18 cellular contexts compared by ENCODE assay signal in the genomic region with DNA sequence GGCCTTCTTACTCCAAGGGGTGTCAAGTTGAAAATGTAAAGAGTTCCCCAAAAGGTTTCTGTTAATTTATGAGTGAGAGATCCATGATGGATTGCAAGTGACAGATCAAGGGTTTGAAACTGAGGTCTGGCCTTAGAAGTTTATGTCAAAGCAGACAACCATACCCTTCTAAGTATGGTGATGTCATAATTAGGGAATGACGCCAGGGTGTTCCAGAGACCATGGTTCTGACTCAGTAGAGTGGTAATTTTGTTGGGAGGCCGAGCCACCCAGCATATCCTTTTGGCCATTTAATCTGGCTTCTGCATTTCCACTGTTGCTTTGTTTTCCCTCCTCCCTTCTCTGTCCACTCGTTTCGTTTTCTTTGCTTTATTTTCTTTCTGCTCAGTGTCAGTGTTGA. TPM values are rescaled to one million over a fixed set of nuclear protein-coding genes. Genes with fewer than 3 reads are reported as not detected.
DNase-seq lines count a peak whose midpoint lies in the region; ATAC-seq and TF ChIP-seq lines count a peak whose summit lies in the region.
"Had no signal": no experiment of that assay in that cellular context is flagged by ENCODE, and none has a peak within 500 bp of the region (broad histone marks: within the 10 kb centered on the region; RNA-seq: fewer than 3 reads in every experiment).

No MANE protein-coding gene starts in this region.

- no peaks in the 10 kb centered on the region for H3K9me3 Mint-ChIP-seq in stimulated activated naive CD8-positive, alpha-beta T cell treated with anti-CD3 and anti-CD28 coated beads, Interleukin-15, Interleukin-2, amounts not matched to agents 100 ng/mL and 50 ng/mL, for 24 hours
- H3K9me3 Mint-ChIP-seq in stimulated activated naive CD8-positive, alpha-beta T cell treated with anti-CD3 and anti-CD28 coated beads, Interleukin-15, amount 100 ng/mL, for 72 hours, result peaks cover 0 to 4% of the 10 kb centered on the region in 2 donors
- H3K9me3 Mint-ChIP-seq in activated T-helper 2 cell treated with anti-CD3 and anti-CD28 coated beads, Interferon-gamma antibody, Interleukin-2, Interleukin-4, amounts not matched to agents 10 μg/mL and 5 μg/mL and 100 μg/mL, durations not matched to agents 14 hours and 24 hours and 36 hours, result no peaks in the 10 kb centered on the region
- H3K9me3 Mint-ChIP-seq in glutamatergic neuron (ENCODE audit: unreplicated experiment) (peaks cover 1% of the 10 kb centered on the region), type B pancreatic cell (no peaks in the 10 kb centered on the region), osteocyte (ENCODE audit: unreplicated experiment) (no peaks in the 10 kb centered on the region)
- H3K9me3 Mint-ChIP-seq: HFFc6, immature natural killer cell had no signal

- no peak for TF ChIP-seq CTCF in glutamatergic neuron (IDR thresholded peaks at IDR 0.05; ENCODE audit: partially characterized antibody, unreplicated experiment)
- no peak for TF ChIP-seq CTCF in type B pancreatic cell (conservative IDR thresholded peaks at IDR 0.05)
- TF ChIP-seq CTCF in transverse colon (IDR thresholded peaks at IDR 0.05), result no peak
- no peak for TF ChIP-seq CTCF in osteocyte (IDR thresholded peaks at IDR 0.05)

- no peak for ATAC-seq in stimulated activated naive CD8-positive, alpha-beta T cell treated with anti-CD3 and anti-CD28 coated beads, Interleukin-15, amount 100 ng/mL, for 72 hours
- ATAC-seq: right cardiac atrium had no signal

- H3K27ac ChIP-seq in transverse colon, result no peak overlapping the region

- peaks cover 7 to 21% (median 9%) of the 10 kb centered on the region in 4 donors for H3K4me1 ChIP-seq in transverse colon

- TF ChIP-seq POLR2A in transverse colon (IDR thresholded peaks at IDR 0.05), result no peak

- 75% methylated on average over 2 to 4 of the region's 4 CpGs for WGBS in transverse colon (ENCODE audit: low coverage in 1 of 2), 2 donors

- peak overlapping the region; percentile 7 for H3K4me3 Mint-ChIP-seq in stimulated activated naive CD8-positive, alpha-beta T cell treated with anti-CD3 and anti-CD28 coated beads, Interleukin-15, Interleukin-2, amounts not matched to agents 100 ng/mL and 50 ng/mL, for 24 hours
- H3K4me3 Mint-ChIP-seq in stimulated activated naive CD8-positive, alpha-beta T cell treated with anti-CD3 and anti-CD28 coated beads, Interleukin-15, amount 100 ng/mL, for 72 hours, result peak overlapping the region in 1 of 2 donors; percentile 8
- H3K4me3 Mint-ChIP-seq in activated T-helper 2 cell treated with anti-CD3 and anti-CD28 coated beads, Interferon-gamma antibody, Interleukin-2, Interleukin-4, amounts not matched to agents 10 μg/mL and 5 μg/mL and 100 μg/mL, durations not matched to agents 14 hours and 24 hours and 36 hours (ENCODE audit: low read depth), result no peak overlapping the region
- peak overlapping the region; percentile 22 for H3K4me3 Mint-ChIP-seq in glutamatergic neuron (ENCODE audit: unreplicated experiment)
- H3K4me3 Mint-ChIP-seq in type B pancreatic cell, result peak overlapping the region; percentile 98
- no peak overlapping the region for H3K4me3 Mint-ChIP-seq in osteocyte (ENCODE audit: unreplicated experiment)
- H3K4me3 Mint-ChIP-seq: HFFc6 had no signal

- peaks cover 0 to 24% (median 12%) of the 10 kb centered on the region in 4 donors for H3K36me3 ChIP-seq in transverse colon

- H3K36me3 Mint-ChIP-seq in stimulated activated naive CD8-positive, alpha-beta T cell treated with anti-CD3 and anti-CD28 coated beads, Interleukin-15, Interleukin-2, amounts not matched to agents 100 ng/mL and 50 ng/mL, for 24 hours (ENCODE audit: low read depth), result peaks cover 39% of the 10 kb centered on the region
- peaks cover 32% of the 10 kb centered on the region for H3K36me3 Mint-ChIP-seq in activated T-helper 2 cell treated with anti-CD3 and anti-CD28 coated beads, Interferon-gamma antibody, Interleukin-2, Interleukin-4, amounts not matched to agents 10 μg/mL and 5 μg/mL and 100 μg/mL, durations not matched to agents 14 hours and 24 hours and 36 hours (ENCODE audit: low read depth)
- H3K36me3 Mint-ChIP-seq in glutamatergic neuron (ENCODE audit: unreplicated experiment) (no peaks in the 10 kb centered on the region), type B pancreatic cell (peaks cover 25% of the 10 kb centered on the region), osteocyte (ENCODE audit: unreplicated experiment) (peaks cover 22% of the 10 kb centered on the region)

- no peaks in the 10 kb centered on the region for H3K9me3 ChIP-seq in transverse colon

- H3K27ac Mint-ChIP-seq in stimulated activated naive CD8-positive, alpha-beta T cell treated with anti-CD3 and anti-CD28 coated beads, Interleukin-15, Interleukin-2, amounts not matched to agents 100 ng/mL and 50 ng/mL, for 24 hours, result peak overlapping the region; percentile 4
- H3K27ac Mint-ChIP-seq in stimulated activated naive CD8-positive, alpha-beta T cell treated with anti-CD3 and anti-CD28 coated beads, Interleukin-15, amount 100 ng/mL, for 72 hours, result no peak overlapping the region
- H3K27ac Mint-ChIP-seq in activated T-helper 2 cell treated with anti-CD3 and anti-CD28 coated beads, Interferon-gamma antibody, Interleukin-2, Interleukin-4, amounts not matched to agents 10 μg/mL and 5 μg/mL and 100 μg/mL, durations not matched to agents 14 hours and 24 hours and 36 hours, result peak overlapping the region; percentile 29
- H3K27ac Mint-ChIP-seq in glutamatergic neuron (ENCODE audit: unreplicated experiment) (peak overlapping the region; percentile 9), type B pancreatic cell (no peak overlapping the region), osteocyte (ENCODE audit: unreplicated experiment) (no peak overlapping the region)
- H3K27ac Mint-ChIP-seq: HFFc6 had no signal

- no peak for TF ChIP-seq EP300 in transverse colon (IDR thresholded peaks at IDR 0.05; ENCODE audit: low read depth)

- in situ Hi-C loops in transverse colon (cut with MboI; ENCODE audit: low pct_ligation_motif_present in 1 of 4, low pct_unique_long_range_greater_than_20kb in 1 of 4, low sequenced_read_pairs in 3 of 4), result no loop called here

- H3K4me1 Mint-ChIP-seq in stimulated activated naive CD8-positive, alpha-beta T cell treated with anti-CD3 and anti-CD28 coated beads, Interleukin-15, Interleukin-2, amounts not matched to agents 100 ng/mL and 50 ng/mL, for 24 hours (ENCODE audit: low read depth), result peaks cover 20% of the 10 kb centered on the region
- peaks cover 34% of the 10 kb centered on the region for H3K4me1 Mint-ChIP-seq in stimulated activated naive CD8-positive, alpha-beta T cell treated with anti-CD3 and anti-CD28 coated beads, Interleukin-15, amount 100 ng/mL, for 72 hours
- H3K4me1 Mint-ChIP-seq in activated T-helper 2 cell treated with anti-CD3 and anti-CD28 coated beads, Interferon-gamma antibody, Interleukin-2, Interleukin-4, amounts not matched to agents 10 μg/mL and 5 μg/mL and 100 μg/mL, durations not matched to agents 14 hours and 24 hours and 36 hours (ENCODE audit: low read depth), result peaks cover 18% of the 10 kb centered on the region
- H3K4me1 Mint-ChIP-seq in glutamatergic neuron (ENCODE audit: low read depth, unreplicated experiment), result peaks cover 4% of the 10 kb centered on the region
- H3K4me1 Mint-ChIP-seq in type B pancreatic cell (ENCODE audit: unreplicated experiment), result peaks cover 17% of the 10 kb centered on the region
- H3K4me1 Mint-ChIP-seq in osteocyte (ENCODE audit: unreplicated experiment), result peaks cover 23% of the 10 kb centered on the region

- DNase-seq in stimulated activated naive CD8-positive, alpha-beta T cell treated with anti-CD3 and anti-CD28 coated beads, Interleukin-15, amount 100 ng/mL, for 72 hours, result no peak
- DNase-seq in activated T-helper 2 cell treated with anti-CD3 and anti-CD28 coated beads, Interferon-gamma antibody, Interleukin-2, Interleukin-4, amounts not matched to agents 10 μg/mL and 5 μg/mL and 100 μg/mL, durations not matched to agents 14 hours and 24 hours and 36 hours (ENCODE audit: low spot score), result no peak
- DNase-seq in glutamatergic neuron, result no peak
- DNase-seq in type B pancreatic cell (ENCODE audit: extremely low spot score, unreplicated experiment), result no peak
- no peak for DNase-seq in transverse colon
- no peak for DNase-seq in osteocyte (ENCODE audit: extremely low spot score, unreplicated experiment)
- DNase-seq in germinal center (ENCODE audit: low spot score), result no peak
- DNase-seq: activated CD8-positive, alpha-beta memory T cell treated with anti-CD3 and anti-CD28 coated beads, Interleukin-2, amount 50 U/mL, for 4 hours; AML-193; amniotic stem cell; dermis blood vessel endothelial cell; DMS153; HFFc6; immature natural killer cell; NCI-H1092; right cardiac atrium; stimulated activated CD4-positive, alpha-beta T cell treated with anti-CD3 and anti-CD28 coated beads, Interleukin-4, amount 100 ng/mL, for 24 hours had no signal

- H3K27me3 ChIP-seq in transverse colon, result no peaks in the 10 kb centered on the region

- intact Hi-C loops in activated T-helper 2 cell treated with anti-CD3 and anti-CD28 coated beads, Interferon-gamma antibody, Interleukin-2, Interleukin-4, amounts not matched to agents 10 μg/mL and 5 μg/mL and 100 μg/mL, durations not matched to agents 14 hours and 24 hours and 36 hours (cut with micrococcal nuclease), result no loop called here
- intact Hi-C loops in transverse colon (cut with DNase I; ENCODE audit: low total_unique reads), result no loop called here

- H3K4me3 ChIP-seq in transverse colon, result no peak overlapping the region

- H3K27me3 Mint-ChIP-seq in stimulated activated naive CD8-positive, alpha-beta T cell treated with anti-CD3 and anti-CD28 coated beads, Interleukin-15, Interleukin-2, amounts not matched to agents 100 ng/mL and 50 ng/mL, for 24 hours, result no peaks in the 10 kb centered on the region
- H3K27me3 Mint-ChIP-seq in stimulated activated naive CD8-positive, alpha-beta T cell treated with anti-CD3 and anti-CD28 coated beads, Interleukin-15, amount 100 ng/mL, for 72 hours, result no peaks in the 10 kb centered on the region
- no peaks in the 10 kb centered on the region for H3K27me3 Mint-ChIP-seq in activated T-helper 2 cell treated with anti-CD3 and anti-CD28 coated beads, Interferon-gamma antibody, Interleukin-2, Interleukin-4, amounts not matched to agents 10 μg/mL and 5 μg/mL and 100 μg/mL, durations not matched to agents 14 hours and 24 hours and 36 hours (ENCODE audit: low read depth)
- H3K27me3 Mint-ChIP-seq in glutamatergic neuron (ENCODE audit: unreplicated experiment) (no peaks in the 10 kb centered on the region), type B pancreatic cell (no peaks in the 10 kb centered on the region), osteocyte (ENCODE audit: unreplicated experiment) (no peaks in the 10 kb centered on the region)

RNA-seq across cellular contexts. Expression of a gene that starts 2.7 kb away (rescaled TPM):
- 20.3 and 21.4 TPM in 2 replicates for total RNA-seq in activated T-helper 2 cell treated with anti-CD3 and anti-CD28 coated beads, Interferon-gamma antibody, Interleukin-2, Interleukin-4, amounts not matched to agents 10 μg/mL and 5 μg/mL and 100 μg/mL, durations not matched to agents 14 hours and 24 hours and 36 hours
- total RNA-seq in glutamatergic neuron (ENCODE audit: unreplicated experiment) (32.8 TPM), type B pancreatic cell (ENCODE audit: low replicate concordance) (19.3 and 22.0 TPM in 2 replicates), transverse colon (10 to 100 TPM; 14.6 to 40.0 (median 21.1) TPM), osteocyte (15.9 and 18.5 TPM in 2 replicates)

Comparison
In these comparisons a context has a peak if more than half of its experiments do, and no peak if none do; other contexts are left out.
1. H3K27ac Mint-ChIP-seq: peak in stimulated activated naive CD8-positive, alpha-beta T cell treated with anti-CD3 and anti-CD28 coated beads, Interleukin-15, Interleukin-2, amounts not matched to agents 100 ng/mL and 50 ng/mL, for 24 hours (single experiment), activated T-helper 2 cell treated with anti-CD3 and anti-CD28 coated beads, Interferon-gamma antibody, Interleukin-2, Interleukin-4, amounts not matched to agents 10 μg/mL and 5 μg/mL and 100 μg/mL, durations not matched to agents 14 hours and 24 hours and 36 hours (single experiment) and glutamatergic neuron (single experiment); none in stimulated activated naive CD8-positive, alpha-beta T cell treated with anti-CD3 and anti-CD28 coated beads, Interleukin-15, amount 100 ng/mL, for 72 hours (0 of 2), type B pancreatic cell (single experiment) and osteocyte (single experiment).
2. H3K4me3 Mint-ChIP-seq: peak in stimulated activated naive CD8-positive, alpha-beta T cell treated with anti-CD3 and anti-CD28 coated beads, Interleukin-15, Interleukin-2, amounts not matched to agents 100 ng/mL and 50 ng/mL, for 24 hours (single experiment), glutamatergic neuron (single experiment) and type B pancreatic cell (single experiment); none in activated T-helper 2 cell treated with anti-CD3 and anti-CD28 coated beads, Interferon-gamma antibody, Interleukin-2, Interleukin-4, amounts not matched to agents 10 μg/mL and 5 μg/mL and 100 μg/mL, durations not matched to agents 14 hours and 24 hours and 36 hours (single experiment) and osteocyte (single experiment).